ENCODE assay signal across 25 cellular contexts in the genomic region with DNA sequence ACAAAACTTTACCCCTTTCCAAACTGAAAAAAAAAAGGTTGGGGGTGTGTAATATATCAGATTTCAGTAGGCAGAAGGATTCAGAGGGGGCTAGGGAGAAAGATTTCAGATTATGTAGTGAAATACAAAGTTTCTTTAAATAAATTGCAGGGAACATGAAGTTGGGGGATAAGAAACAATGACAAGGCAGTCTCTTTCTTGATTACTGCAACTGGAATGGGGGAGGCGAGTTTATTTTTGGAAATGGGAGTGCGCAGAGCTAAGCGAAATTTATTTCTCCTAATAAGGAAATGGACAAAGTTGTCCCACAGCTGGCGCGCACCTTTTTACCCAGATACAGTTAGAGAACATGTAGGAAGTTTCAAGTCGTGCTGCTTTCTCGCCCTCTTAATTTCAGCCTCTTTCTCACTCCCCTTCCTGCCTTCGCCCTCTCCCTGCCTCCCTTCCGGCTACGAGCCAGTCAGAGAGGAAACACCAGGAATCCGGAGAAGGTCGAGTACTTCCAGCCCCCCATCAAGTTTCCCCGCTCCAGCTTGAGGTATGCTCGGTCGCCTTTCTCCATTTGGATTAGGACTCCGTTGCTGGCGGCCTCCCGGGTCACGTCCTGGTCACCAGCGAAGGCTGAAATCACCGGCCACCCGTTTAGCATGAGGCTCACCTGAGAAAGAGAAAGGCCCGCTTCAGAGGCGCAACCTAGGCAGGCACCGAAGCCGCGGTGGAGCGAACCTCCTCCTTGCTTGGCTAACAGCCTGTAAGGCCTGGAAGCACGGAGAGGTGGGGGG. TPM values are rescaled to one million over a fixed set of nuclear protein-coding genes. Genes with fewer than 3 reads are reported as not detected.
A peak's percentile ranks its signal among the peaks of the same experiment; 100 is the strongest.
DNase-seq lines count a peak whose midpoint lies in the region; ATAC-seq and TF ChIP-seq lines count a peak whose summit lies in the region.
"Had no signal": no experiment of that assay in that cellular context is flagged by ENCODE, and none has a peak within 500 bp of the region (broad histone marks: within the 10 kb centered on the region; RNA-seq: fewer than 3 reads in every experiment).

No MANE protein-coding gene starts in this region.

- no peak overlapping the region for H3K4me3 Mint-ChIP-seq in central memory CD8-positive, alpha-beta T cell
- H3K4me3 Mint-ChIP-seq in activated T-cell treated with anti-CD3 and anti-CD28 coated beads, Interleukin-2, amount 50 U/mL, for 24 hours = no peak overlapping the region
- H3K4me3 Mint-ChIP-seq: activated CD8-positive, alpha-beta T cell treated with anti-CD3 and anti-CD28 coated beads, Interleukin-2, amount 10 ng/mL, durations not matched to agents 7 days and 5 days; activated naive CD8-positive, alpha-beta T cell treated with anti-CD3 and anti-CD28 coated beads for 36 hours; stimulated activated naive CD8-positive, alpha-beta T cell treated with anti-CD3 and anti-CD28 coated beads, Interleukin-15, Interleukin-2, amounts not matched to agents 100 ng/mL and 50 ng/mL, for 24 hours had no signal

- H4K20me1 ChIP-seq in osteoblast (ENCODE audit: insufficient read depth, low read length) = no peaks in the 10 kb centered on the region

- H3K4me1 ChIP-seq in HUES48 (ENCODE audit: control insufficient read depth, insufficient read depth, low read length) (peaks cover 61% of the 10 kb centered on the region), iPS-18a (ENCODE audit: control insufficient read depth, low read depth, low read length) (peaks cover 44% of the 10 kb centered on the region), osteoblast (ENCODE audit: insufficient read depth, low read length) (no peaks in the 10 kb centered on the region)

- H3K27ac Mint-ChIP-seq in central memory CD8-positive, alpha-beta T cell (ENCODE audit: low read depth) = peak overlapping the region; percentile 32
- H3K27ac Mint-ChIP-seq in activated T-cell treated with anti-CD3 and anti-CD28 coated beads, Interleukin-2, amount 50 U/mL, for 24 hours = no peak overlapping the region
- H3K27ac Mint-ChIP-seq: activated naive CD8-positive, alpha-beta T cell treated with anti-CD3 and anti-CD28 coated beads for 36 hours; CD14-positive monocyte; stimulated activated naive CD8-positive, alpha-beta T cell treated with anti-CD3 and anti-CD28 coated beads, Interleukin-15, Interleukin-2, amounts not matched to agents 100 ng/mL and 50 ng/mL, for 24 hours had no signal

- H3K79me2 ChIP-seq in osteoblast (ENCODE audit: insufficient read depth, low read length) = no peaks in the 10 kb centered on the region

- ATAC-seq in central memory CD8-positive, alpha-beta T cell (replicated peaks; ENCODE audit: extremely low read depth, poor library complexity, severe bottlenecking) = no peak
- no peak for ATAC-seq in HG02884 (IDR thresholded peaks at IDR 0.05; ENCODE audit: unreplicated experiment)
- ATAC-seq: activated CD8-positive, alpha-beta T cell treated with anti-CD3 and anti-CD28 coated beads, Interleukin-2, amount 10 ng/mL, durations not matched to agents 7 days and 5 days; K562 had no signal

- H3K4me2 ChIP-seq in osteoblast (ENCODE audit: insufficient read depth, low read length) = no peak overlapping the region

- H3K27ac ChIP-seq in HUES48 (ENCODE audit: low read depth, low read length) = no peak overlapping the region
- H3K27ac ChIP-seq in iPS-18a (ENCODE audit: low read length) = no peak overlapping the region
- H3K27ac ChIP-seq in osteoblast (ENCODE audit: low read depth, low read length) = no peak overlapping the region
- H3K27ac ChIP-seq: ascending aorta, thyroid gland had no signal

- peak overlapping the region; percentile 54 for H3K4me3 ChIP-seq in HUES48 (ENCODE audit: low read depth, low read length)
- H3K4me3 ChIP-seq in iPS-18a (ENCODE audit: low read length) = peak overlapping the region; percentile 62
- H3K4me3 ChIP-seq in osteoblast (ENCODE audit: insufficient read depth, low read length) = no peak overlapping the region
- H3K4me3 ChIP-seq: K562, thyroid gland had no signal

- H3K36me3 ChIP-seq in HUES48 (ENCODE audit: control insufficient read depth, insufficient read depth, low read length) = no peaks in the 10 kb centered on the region
- no peaks in the 10 kb centered on the region for H3K36me3 ChIP-seq in iPS-18a (ENCODE audit: control insufficient read depth, low read depth, low read length)
- no peaks in the 10 kb centered on the region for H3K36me3 ChIP-seq in osteoblast (ENCODE audit: insufficient read depth, low read length)
- H3K36me3 ChIP-seq: ascending aorta, thyroid gland had no signal

- H3K36me3 Mint-ChIP-seq in central memory CD8-positive, alpha-beta T cell (ENCODE audit: insufficient read depth) = peaks cover 3% of the 10 kb centered on the region
- H3K36me3 Mint-ChIP-seq in activated T-cell treated with anti-CD3 and anti-CD28 coated beads, Interleukin-2, amount 50 U/mL, for 24 hours (ENCODE audit: low read depth) = no peaks in the 10 kb centered on the region
- H3K36me3 Mint-ChIP-seq: activated naive CD8-positive, alpha-beta T cell treated with anti-CD3 and anti-CD28 coated beads for 36 hours had no signal

- H3K27me3 ChIP-seq in HUES48 (ENCODE audit: control insufficient read depth, insufficient read depth, low read length) (peaks cover 93% of the 10 kb centered on the region), iPS-18a (ENCODE audit: control insufficient read depth, insufficient read depth, low read length) (peaks cover 90% of the 10 kb centered on the region), osteoblast (ENCODE audit: insufficient read depth, low read length) (peaks cover 77% of the 10 kb centered on the region)

- peaks cover 6% of the 10 kb centered on the region for H3K4me1 Mint-ChIP-seq in central memory CD8-positive, alpha-beta T cell
- peaks cover 13% of the 10 kb centered on the region for H3K4me1 Mint-ChIP-seq in activated T-cell treated with anti-CD3 and anti-CD28 coated beads, Interleukin-2, amount 50 U/mL, for 24 hours (ENCODE audit: low read depth)

- H3K27me3 Mint-ChIP-seq in central memory CD8-positive, alpha-beta T cell = peaks cover 80% of the 10 kb centered on the region
- H3K27me3 Mint-ChIP-seq in activated T-cell treated with anti-CD3 and anti-CD28 coated beads, Interleukin-2, amount 50 U/mL, for 24 hours = peaks cover 85% of the 10 kb centered on the region

- DNase-seq in central memory CD8-positive, alpha-beta T cell (ENCODE audit: low spot score in 2 of 2) = no peak
- DNase-seq in osteoblast (ENCODE audit: insufficient read length, low spot score, missing footprints) (peak; percentile 75), Ammon's horn (ENCODE audit: low spot score) (no peak), DMS153 treated with DMSO at 0.1 percent for 48 hours (lab: John Stamatoyannopoulos, UW; ENCODE audit: unreplicated experiment) (no peak)
- no peak for DNase-seq in activated T-cell treated with anti-CD3 and anti-CD28 coated beads, Interleukin-2, amount 50 U/mL, for 24 hours
- DNase-seq: activated CD8-positive, alpha-beta T cell treated with anti-CD3 and anti-CD28 coated beads, Interleukin-2, amount 10 ng/mL, durations not matched to agents 7 days and 5 days; activated effector memory CD4-positive, alpha-beta T cell treated with anti-CD3 and anti-CD28 coated beads, Interleukin-2, amount 50 U/mL, for 16 hours; activated naive CD8-positive, alpha-beta T cell treated with anti-CD3 and anti-CD28 coated beads for 36 hours; dermis blood vessel endothelial cell; NCI-H2029; NCI-H226; NCI-H748 treated with DMSO at 0.1 percent for 48 hours; RPMI8226; small intestine; thyroid gland had no signal

- H2AFZ ChIP-seq in osteoblast (ENCODE audit: low read length) = no peak overlapping the region

- no peak overlapping the region for H3K9ac ChIP-seq in HUES48 (ENCODE audit: low read depth, low read length)
- no peak overlapping the region for H3K9ac ChIP-seq in iPS-18a (ENCODE audit: low read length)

- H3K9me3 ChIP-seq in HUES48 (ENCODE audit: control insufficient read depth, insufficient read depth, low read length) (no peaks in the 10 kb centered on the region), iPS-18a (ENCODE audit: control insufficient read depth, low read depth, low read length) (no peaks in the 10 kb centered on the region), osteoblast (ENCODE audit: low read depth, low read length) (no peaks in the 10 kb centered on the region)
- H3K9me3 ChIP-seq: ascending aorta, thyroid gland had no signal

- no peak for TF ChIP-seq CTCF in osteoblast (IDR thresholded peaks at IDR 0.05; ENCODE audit: extremely low read depth, low read depth, low read length)

- peaks cover 5% of the 10 kb centered on the region for H3K9me3 Mint-ChIP-seq in central memory CD8-positive, alpha-beta T cell
- no peaks in the 10 kb centered on the region for H3K9me3 Mint-ChIP-seq in activated T-cell treated with anti-CD3 and anti-CD28 coated beads, Interleukin-2, amount 50 U/mL, for 24 hours
- H3K9me3 Mint-ChIP-seq: activated naive CD8-positive, alpha-beta T cell treated with anti-CD3 and anti-CD28 coated beads for 36 hours had no signal

RNA-seq across cellular contexts. Expression of a gene that starts 2.5 kb away (rescaled TPM):
- total RNA-seq in osteoblast = not detected in 2 replicates
- total RNA-seq: activated CD8-positive, alpha-beta T cell treated with anti-CD3 and anti-CD28 coated beads, Interleukin-2, amount 10 ng/mL, durations not matched to agents 7 days and 5 days; activated naive CD8-positive, alpha-beta T cell treated with anti-CD3 and anti-CD28 coated beads for 36 hours; ascending aorta; dermis blood vessel endothelial cell; K562; lung microvascular endothelial cell; M059J; T-helper 1 cell treated with Interleukin-12 subunit alpha and Interleukin-12 subunit beta and Interleukin-4 antibody, amounts not matched to agents 30 ng/mL and 1 ng/mL, for 36 hours had no signal
